33 cellular contexts compared by ENCODE assay signal in the genomic region with DNA sequence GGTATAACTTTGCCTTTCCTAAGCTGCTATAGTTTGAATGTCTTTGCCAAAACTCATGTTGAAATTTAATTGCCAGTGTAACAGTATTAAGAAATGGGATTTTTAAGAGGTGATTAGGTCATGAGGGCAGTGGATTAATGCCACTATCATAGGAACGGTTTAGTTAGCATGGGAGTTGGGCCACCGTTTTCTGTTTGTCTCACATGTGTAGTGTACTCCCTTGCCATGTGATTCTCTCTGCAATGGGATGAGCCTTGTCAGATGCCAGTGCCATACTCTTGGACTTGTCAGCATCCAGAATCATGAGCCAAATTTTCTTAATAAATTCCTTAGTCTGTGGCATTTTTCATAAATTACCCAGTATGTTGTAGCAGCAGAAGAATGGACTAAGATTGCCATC.
"Had no signal": no experiment of that assay in that cellular context is flagged by ENCODE, and none has a peak within 500 bp of the region (broad histone marks: within the 10 kb centered on the region; RNA-seq: fewer than 3 reads in every experiment).

No MANE protein-coding gene starts in this region.

- H3K9me3 ChIP-seq: left lung, neutrophil, ovary, prostate gland, sigmoid colon, testis, thyroid gland, transverse colon, upper lobe of left lung, vagina had no signal

- H3K4me3 Mint-ChIP-seq: immature natural killer cell; mesothelial cell of epicardium; naive B cell; natural killer cell; nephron progenitor cell; neural progenitor cell; stimulated activated memory B cell treated with anti-CD40 and anti-IgM and Interleukin-4, amounts not matched to agents 10 μg/mL and 1 μg/mL and 100 μg/mL, for 72 hours; stimulated activated naive CD8-positive, alpha-beta T cell treated with anti-CD3 and anti-CD28 coated beads, Interleukin-15, amount 100 ng/mL, for 72 hours had no signal

- H3K27me3 ChIP-seq: left lung, neural progenitor cell, neutrophil, ovary, sigmoid colon, testis, thyroid gland, transverse colon, upper lobe of left lung, vagina had no signal

- ATAC-seq: left colon; left lung; natural killer cell; right cardiac atrium; stimulated activated memory B cell treated with anti-CD40 and anti-IgM and Interleukin-4, amounts not matched to agents 10 μg/mL and 1 μg/mL and 100 μg/mL, for 72 hours; stimulated activated naive CD8-positive, alpha-beta T cell treated with anti-CD3 and anti-CD28 coated beads, Interleukin-15, amount 100 ng/mL, for 72 hours had no signal

- H3K27ac Mint-ChIP-seq: immature natural killer cell; mesothelial cell of epicardium; naive B cell; natural killer cell; nephron progenitor cell; neural progenitor cell; stimulated activated memory B cell treated with anti-CD40 and anti-IgM and Interleukin-4, amounts not matched to agents 10 μg/mL and 1 μg/mL and 100 μg/mL, for 72 hours; stimulated activated naive CD8-positive, alpha-beta T cell treated with anti-CD3 and anti-CD28 coated beads, Interleukin-15, amount 100 ng/mL, for 72 hours had no signal

- H3K36me3 Mint-ChIP-seq: immature natural killer cell; mesothelial cell of epicardium; naive B cell; natural killer cell; neural progenitor cell; stimulated activated memory B cell treated with anti-CD40 and anti-IgM and Interleukin-4, amounts not matched to agents 10 μg/mL and 1 μg/mL and 100 μg/mL, for 72 hours had no signal

- H3K4me1 ChIP-seq: left lung, neural progenitor cell, prostate gland, sigmoid colon, testis, transverse colon, upper lobe of left lung, vagina had no signal

- H3K9me3 Mint-ChIP-seq: nephron progenitor cell had no signal

- H3K36me3 ChIP-seq: left lung, neural progenitor cell, neutrophil, ovary, prostate gland, sigmoid colon, thyroid gland, transverse colon, upper lobe of left lung, vagina had no signal

- H3K4me1 Mint-ChIP-seq: immature natural killer cell; naive B cell; natural killer cell; nephron progenitor cell; neural progenitor cell; stimulated activated memory B cell treated with anti-CD40 and anti-IgM and Interleukin-4, amounts not matched to agents 10 μg/mL and 1 μg/mL and 100 μg/mL, for 72 hours; stimulated activated naive CD8-positive, alpha-beta T cell treated with anti-CD3 and anti-CD28 coated beads, Interleukin-15, amount 100 ng/mL, for 72 hours had no signal

- H3K4me3 ChIP-seq: left lung, lung, neural progenitor cell, ovary, prostate gland, sigmoid colon, smooth muscle cell, testis, thyroid gland, transverse colon, upper lobe of left lung, vagina had no signal

- DNase-seq: hypothalamus; immature natural killer cell; kidney; left colon; left lung; mesendoderm; naive B cell; natural killer cell; nephron progenitor cell; occipital lobe; ovary; retina; right cardiac atrium; sigmoid colon; stimulated activated CD4-positive, alpha-beta T cell treated with anti-CD3 and anti-CD28 coated beads, Interleukin-1b, Interleukin-23, amount 100 ng/mL, for 48 hours; stimulated activated CD4-positive, alpha-beta T cell treated with anti-CD3 and anti-CD28 coated beads, Interleukin-2, amount 100 ng/mL, for 48 hours; stimulated activated CD4-positive, alpha-beta T cell treated with anti-CD3 and anti-CD28 coated beads, Interleukin-4, amount 100 ng/mL, for 4 hours; stimulated activated CD8-positive, alpha-beta memory T cell treated with anti-CD3 and anti-CD28 coated beads, Interleukin-4, amount 100 ng/mL, for 48 hours; stimulated activated naive CD4-positive, alpha-beta T cell treated with Interleukin-2 at 50 U/mL for 16 hours; stimulated activated naive CD8-positive, alpha-beta T cell treated with anti-CD3 and anti-CD28 coated beads, Interleukin-15, amount 100 ng/mL, for 72 hours; substantia nigra; testis; thyroid gland; transverse colon; upper lobe of left lung had no signal

- H3K27ac ChIP-seq: left lung, neural progenitor cell, neutrophil, ovary, prostate gland, sigmoid colon, testis, thyroid gland, transverse colon, upper lobe of left lung, vagina had no signal

- H3K27me3 Mint-ChIP-seq: naive B cell; stimulated activated memory B cell treated with anti-CD40 and anti-IgM and Interleukin-4, amounts not matched to agents 10 μg/mL and 1 μg/mL and 100 μg/mL, for 72 hours; stimulated activated naive CD8-positive, alpha-beta T cell treated with anti-CD3 and anti-CD28 coated beads, Interleukin-15, amount 100 ng/mL, for 72 hours had no signal
